9 cellular contexts compared by ENCODE assay signal in the genomic region with DNA sequence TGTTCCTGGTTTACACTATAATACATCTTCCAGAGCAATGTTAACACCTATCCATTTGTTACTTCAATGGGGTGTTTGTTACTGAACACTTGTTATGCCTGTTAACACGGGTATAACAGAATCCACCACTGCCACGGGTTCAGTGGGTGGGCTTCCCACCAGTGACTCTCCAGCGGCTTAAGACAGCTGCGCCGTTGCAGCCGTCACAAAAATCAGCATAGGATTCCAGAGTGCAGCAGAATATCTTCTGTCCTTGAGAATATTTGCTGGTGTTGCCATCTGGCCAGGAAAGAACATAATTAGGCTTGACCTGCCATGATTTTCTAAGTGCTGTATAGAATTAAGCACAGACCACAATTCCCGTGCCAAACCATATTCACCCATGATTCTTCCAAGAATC.
"Had no signal": no experiment of that assay in that cellular context is flagged by ENCODE, and none has a peak within 500 bp of the region (broad histone marks: within the 10 kb centered on the region; RNA-seq: fewer than 3 reads in every experiment).

No MANE protein-coding gene starts in this region.

- ATAC-seq: HCT116, HepG2 had no signal

- DNase-seq: GM23248, GOT3, H7, HFFc6 had no signal

- H3K9me3 Mint-ChIP-seq: HFFc6 had no signal

- H3K9ac ChIP-seq: GM23248 had no signal

- H3K36me3 ChIP-seq: HAP-1 had no signal

- H3K4me3 Mint-ChIP-seq: HFFc6, IgD-negative memory B cell had no signal

- H2AFZ ChIP-seq: GM23248 had no signal

- H3K27ac ChIP-seq: GM23248, HL-60 had no signal

- H3K9me3 ChIP-seq: HAP-1 had no signal

- H3K27ac Mint-ChIP-seq: HFFc6, IgD-negative memory B cell had no signal

- H3K4me3 ChIP-seq: GM23248, HAP-1 had no signal

- H3K4me1 ChIP-seq: HAP-1 had no signal

- H3K36me3 Mint-ChIP-seq: IgD-negative memory B cell had no signal
